In genomic region chrX:81174286-81174685, GRCh38 we compare ENCODE assay signal across 8 cellular contexts. TPM values are rescaled to one million over a fixed set of nuclear protein-coding genes. Genes with fewer than 3 reads are reported as not detected.
A peak's percentile ranks its signal among the peaks of the same experiment; 100 is the strongest.
DNase-seq lines count a peak whose midpoint lies in the region; ATAC-seq and TF ChIP-seq lines count a peak whose summit lies in the region.

No MANE protein-coding gene starts in this region.

- no peak overlapping the region for H4K91ac ChIP-seq in IMR-90 (ENCODE audit: insufficient read depth, low read depth, low read length)

- H3K4me3 ChIP-seq in IMR-90 (ENCODE audit: insufficient read depth, low read depth, low read length) (no peak overlapping the region), osteoblast (ENCODE audit: insufficient read depth, low read length) (no peak overlapping the region)

- CTCF ChIA-PET in GM10248 (lab: Yijun Ruan, JAX) (interaction anchor here (1.3 kb wide), 1 partner anchor 204 kb away, joined by 6 read pairs; no protein-coding TSS in a partner anchor), IMR-90 (lab: Yijun Ruan, JAX) (interaction anchor here (1.5 kb wide), 1 partner anchor 240 kb away, joined by 4 read pairs; no protein-coding TSS in a partner anchor), MCF 10A (lab: Yijun Ruan, JAX) (interaction anchor here (0.6 to 4.0 kb wide), 3 partner anchors 34 to 749 kb away, joined by 3 to 28 read pairs (median 3); no protein-coding TSS in a partner anchor)

- no peak for TF ChIP-seq POLR2A in IMR-90 (IDR thresholded peaks at IDR 0.05; ENCODE audit: low read depth, low read length)

- H3K56ac ChIP-seq in IMR-90 (ENCODE audit: extremely low read depth, insufficient read depth, low read length) = no peak overlapping the region

- no peaks in the 10 kb centered on the region for H3K9me1 ChIP-seq in IMR-90 (ENCODE audit: insufficient read depth, low read length)

- no peak overlapping the region for H3K18ac ChIP-seq in IMR-90 (ENCODE audit: low read depth, low read length)

- H2AFZ ChIP-seq in IMR-90 (replicated peaks; ENCODE audit: low read length, poor library complexity) (no peak overlapping the region), osteoblast (ENCODE audit: low read length) (no peak overlapping the region)

- H3K4me1 ChIP-seq in IMR-90 (ENCODE audit: control insufficient read depth, insufficient read depth, low read length) = no peaks in the 10 kb centered on the region
- H3K4me1 ChIP-seq in osteoblast (ENCODE audit: insufficient read depth, low read length) = no peaks in the 10 kb centered on the region

- POLR2A ChIA-PET in GM10248 (lab: Yijun Ruan, JAX) = no interaction called here
- POLR2A ChIA-PET in IMR-90 (lab: Charles Lee; ENCODE audit: unreplicated experiment) = no interaction called here
- POLR2A ChIA-PET in MCF 10A (lab: Yijun Ruan, JAX) = no interaction called here

- H3K9me3 Mint-ChIP-seq in MCF 10A (ENCODE audit: unreplicated experiment) = peaks cover 8% of the 10 kb centered on the region
- no peaks in the 10 kb centered on the region for H3K9me3 Mint-ChIP-seq in activated T-helper 1 cell treated with anti-CD3 and anti-CD28 coated beads, Interleukin-12 subunit alpha, Interleukin-12 subunit beta, Interleukin-2, Interleukin-4 antibody, amounts not matched to agents 30 ng/mL and 10 ng/mL and 1 ng/mL, durations not matched to agents 14 hours and 24 hours and 36 hours

- H2AK5ac ChIP-seq in IMR-90 (ENCODE audit: low read depth, low read length) = no peak overlapping the region

- H3K9me3 ChIP-seq in IMR-90 (ENCODE audit: control insufficient read depth, insufficient read depth, low read length) = no peaks in the 10 kb centered on the region
- no peaks in the 10 kb centered on the region for H3K9me3 ChIP-seq in osteoblast (ENCODE audit: low read depth, low read length)

- no peaks in the 10 kb centered on the region for H3K79me2 ChIP-seq in osteoblast (ENCODE audit: insufficient read depth, low read length)

- H2BK120ac ChIP-seq in IMR-90 (ENCODE audit: low read depth, low read length) = no peak overlapping the region

- H2AK9ac ChIP-seq in IMR-90 (replicated peaks; ENCODE audit: low read depth, low read length, poor library complexity) = no peak overlapping the region

- no peak overlapping the region for H2BK20ac ChIP-seq in IMR-90 (ENCODE audit: low read depth, low read length)

- WGBS in IMR-90 (ENCODE audit: extremely low coverage in 2 of 2, insufficient read length in 1 of 2), 2 experiments = no CpG with 5 or more reads among the region's 1 CpG

- H3K27ac Mint-ChIP-seq in MCF 10A (ENCODE audit: low read depth, unreplicated experiment) = no peak overlapping the region
- no peak overlapping the region for H3K27ac Mint-ChIP-seq in activated T-helper 1 cell treated with anti-CD3 and anti-CD28 coated beads, Interleukin-12 subunit alpha, Interleukin-12 subunit beta, Interleukin-2, Interleukin-4 antibody, amounts not matched to agents 30 ng/mL and 10 ng/mL and 1 ng/mL, durations not matched to agents 14 hours and 24 hours and 36 hours

- H2BK15ac ChIP-seq in IMR-90 (ENCODE audit: low read depth, low read length) = no peak overlapping the region

- no peak overlapping the region for H4K5ac ChIP-seq in IMR-90 (ENCODE audit: low read depth, low read length)

- H3K79me1 ChIP-seq in IMR-90 (ENCODE audit: low read depth in 1 of 2, low read length in 2 of 2) = no peaks in the 10 kb centered on the region

- H3K36me3 ChIP-seq in IMR-90 (ENCODE audit: control insufficient read depth, insufficient read depth, low read length) (no peaks in the 10 kb centered on the region), osteoblast (ENCODE audit: insufficient read depth, low read length) (no peaks in the 10 kb centered on the region)

- dilution Hi-C loops in IMR-90 (cut with HindIII; ENCODE audit: low sequenced_read_pairs, unreplicated experiment) = no loop called here

- in situ Hi-C loops in IMR-90 (cut with MboI; ENCODE audit: low sequenced_read_pairs) = loop anchor here (10.0 kb wide), 1 partner anchor 201 kb away; no protein-coding TSS in a partner anchor

- no peak overlapping the region for H3K27ac ChIP-seq in IMR-90 (ENCODE audit: insufficient read depth, low read length)
- H3K27ac ChIP-seq in osteoblast (ENCODE audit: low read depth, low read length) = no peak overlapping the region

- H3K36me3 Mint-ChIP-seq in MCF 10A (ENCODE audit: insufficient read depth, unreplicated experiment) = no peaks in the 10 kb centered on the region
- no peaks in the 10 kb centered on the region for H3K36me3 Mint-ChIP-seq in activated T-helper 1 cell treated with anti-CD3 and anti-CD28 coated beads, Interleukin-12 subunit alpha, Interleukin-12 subunit beta, Interleukin-2, Interleukin-4 antibody, amounts not matched to agents 30 ng/mL and 10 ng/mL and 1 ng/mL, durations not matched to agents 14 hours and 24 hours and 36 hours (ENCODE audit: low read depth)

- no peak overlapping the region for H4K8ac ChIP-seq in IMR-90 (ENCODE audit: low read depth in 2 of 2, low read length in 2 of 2)

- TF ChIP-seq CTCF in GM10248 (IDR thresholded peaks at IDR 0.05; ENCODE audit: control extremely low read depth, extremely low read depth, low read depth, missing control alignments) (peak; percentile 31), IMR-90 (conservative IDR thresholded peaks at IDR 0.05; ENCODE audit: low read depth, low read length) (peak; percentile 48), MCF 10A (IDR thresholded peaks at IDR 0.05; ENCODE audit: unreplicated experiment) (peak; percentile 33), osteoblast (IDR thresholded peaks at IDR 0.05; ENCODE audit: extremely low read depth, low read depth, low read length) (peak; percentile 30)

- no peaks in the 10 kb centered on the region for H3K27me3 Mint-ChIP-seq in MCF 10A (ENCODE audit: insufficient read depth, unreplicated experiment)
- H3K27me3 Mint-ChIP-seq in activated T-helper 1 cell treated with anti-CD3 and anti-CD28 coated beads, Interleukin-12 subunit alpha, Interleukin-12 subunit beta, Interleukin-2, Interleukin-4 antibody, amounts not matched to agents 30 ng/mL and 10 ng/mL and 1 ng/mL, durations not matched to agents 14 hours and 24 hours and 36 hours (ENCODE audit: insufficient read depth) = peaks cover 2% of the 10 kb centered on the region

- H3K4me1 Mint-ChIP-seq in MCF 10A (ENCODE audit: insufficient read depth, unreplicated experiment) = no peaks in the 10 kb centered on the region
- no peaks in the 10 kb centered on the region for H3K4me1 Mint-ChIP-seq in activated T-helper 1 cell treated with anti-CD3 and anti-CD28 coated beads, Interleukin-12 subunit alpha, Interleukin-12 subunit beta, Interleukin-2, Interleukin-4 antibody, amounts not matched to agents 30 ng/mL and 10 ng/mL and 1 ng/mL, durations not matched to agents 14 hours and 24 hours and 36 hours (ENCODE audit: low read depth)

- ATAC-seq in IMR-90 (ENCODE audit: low read depth) (peak; percentile 82), HG03139 (IDR thresholded peaks at IDR 0.05; ENCODE audit: unreplicated experiment) (no peak), HG03442 (IDR thresholded peaks at IDR 0.05; ENCODE audit: unreplicated experiment) (no peak)

- intact Hi-C loops in IMR-90 (cut with micrococcal nuclease) (loop anchor here (1.0 kb wide), 1 partner anchor 203 kb away; no protein-coding TSS in a partner anchor), MCF 10A (cut with micrococcal nuclease) (loop anchor here (1.0 to 5.0 kb wide), 2 partner anchors 203 to 297 kb away; no protein-coding TSS in a partner anchor)
- intact Hi-C loops in activated T-helper 1 cell treated with anti-CD3 and anti-CD28 coated beads, Interleukin-12 subunit alpha, Interleukin-12 subunit beta, Interleukin-2, Interleukin-4 antibody, amounts not matched to agents 30 ng/mL and 10 ng/mL and 1 ng/mL, durations not matched to agents 14 hours and 24 hours and 36 hours (cut with micrococcal nuclease) = loop anchor here (1.0 kb wide), 1 partner anchor 203 kb away; no protein-coding TSS in a partner anchor

- peak; percentile 43 for TF ChIP-seq RAD21 in IMR-90 (IDR thresholded peaks at IDR 0.05; ENCODE audit: low read length)

- DNase-seq in GM10248 (ENCODE audit: extremely low spot score) = no peak
- peak; percentile 37 for DNase-seq in IMR-90
- peak; percentile 30 for DNase-seq in MCF 10A (ENCODE audit: unreplicated experiment)
- peak; percentile 62 for DNase-seq in osteoblast (ENCODE audit: insufficient read length, low spot score, missing footprints)
- DNase-seq in activated CD8-positive, alpha-beta memory T cell treated with anti-CD3 and anti-CD28 coated beads for 24 hours = no peak
- DNase-seq in activated T-helper 1 cell treated with anti-CD3 and anti-CD28 coated beads, Interleukin-12 subunit alpha, Interleukin-12 subunit beta, Interleukin-2, Interleukin-4 antibody, amounts not matched to agents 30 ng/mL and 10 ng/mL and 1 ng/mL, durations not matched to agents 14 hours and 24 hours and 36 hours (ENCODE audit: low spot score) = no peak

- BruUV-seq in IMR-90 (replicated peaks; lab: Mats Ljungman, UMichigan) (no TSS peak), MCF 10A (replicated peaks; lab: Mats Ljungman, UMichigan) (no TSS peak)

- no peak overlapping the region for H2BK5ac ChIP-seq in IMR-90 (ENCODE audit: low read depth, low read length, poor library complexity, severe bottlenecking)

- H3K14ac ChIP-seq in IMR-90 (replicated peaks; ENCODE audit: low read depth, low read length) = no peak overlapping the region

- H3K4ac ChIP-seq in IMR-90 (ENCODE audit: low read depth, low read length) = no peak overlapping the region

- no peak overlapping the region for H3K23ac ChIP-seq in IMR-90 (ENCODE audit: low read depth, low read length)

- H3K4me2 ChIP-seq in IMR-90 (ENCODE audit: low read depth, low read length) (no peak overlapping the region), osteoblast (ENCODE audit: insufficient read depth, low read length) (no peak overlapping the region)

- H4K20me1 ChIP-seq in IMR-90 (ENCODE audit: insufficient read depth, low read length) = no peaks in the 10 kb centered on the region
- H4K20me1 ChIP-seq in osteoblast (ENCODE audit: insufficient read depth, low read length) = no peaks in the 10 kb centered on the region

- H3K4me3 Mint-ChIP-seq in MCF 10A (ENCODE audit: unreplicated experiment) = no peak overlapping the region
- no peak overlapping the region for H3K4me3 Mint-ChIP-seq in activated T-helper 1 cell treated with anti-CD3 and anti-CD28 coated beads, Interleukin-12 subunit alpha, Interleukin-12 subunit beta, Interleukin-2, Interleukin-4 antibody, amounts not matched to agents 30 ng/mL and 10 ng/mL and 1 ng/mL, durations not matched to agents 14 hours and 24 hours and 36 hours

- H3K9ac ChIP-seq in IMR-90 (ENCODE audit: low read depth, low read length) = no peak overlapping the region

- H3K27me3 ChIP-seq in IMR-90 (ENCODE audit: control insufficient read depth, insufficient read depth, low read length) (no peaks in the 10 kb centered on the region), osteoblast (ENCODE audit: insufficient read depth, low read length) (no peaks in the 10 kb centered on the region)

RNA-seq across cellular contexts. Expression of gene HMGN5, which starts 27.4 kb away (rescaled TPM):
- total RNA-seq in IMR-90 (2012; rRNA removed) (0.72 and 0.83 TPM in 2 replicates), MCF 10A (2022) (6.6 and 11.8 TPM in 2 replicates), osteoblast (0.88 and 1.8 TPM in 2 replicates)
- polyA plus RNA-seq in IMR-90 (2012; rRNA removed) = 3.4 TPM in 2 replicates
- polyA plus RNA-seq in IMR-90 (2012; cell fraction: cytosol; rRNA removed) = 0.63 and 1.1 TPM in 2 replicates
- 0.10 and 1.1 TPM in 2 replicates for polyA plus RNA-seq in IMR-90 (2012; cell fraction: nucleus; rRNA removed; ENCODE audit: low replicate concordance)
- total RNA-seq in activated T-helper 1 cell treated with anti-CD3 and anti-CD28 coated beads, Interleukin-12 subunit alpha, Interleukin-12 subunit beta, Interleukin-2, Interleukin-4 antibody, amounts not matched to agents 30 ng/mL and 10 ng/mL and 1 ng/mL, durations not matched to agents 14 hours and 24 hours and 36 hours = 0.73 and 1.3 TPM in 2 replicates

RNA-seq across cellular contexts. Expression of gene SH3BGRL, which starts 27.6 kb away (rescaled TPM):
- total RNA-seq in IMR-90 (2012; rRNA removed) (50.7 and 53.0 TPM in 2 replicates), MCF 10A (2022) (43.9 and 53.4 TPM in 2 replicates), osteoblast (94.1 and 97.2 TPM in 2 replicates)
- polyA plus RNA-seq in IMR-90 (2012; rRNA removed) = 95.5 and 110 TPM in 2 replicates
- 19.8 and 37.6 TPM in 2 replicates for polyA plus RNA-seq in IMR-90 (2012; cell fraction: cytosol; rRNA removed)
- polyA plus RNA-seq in IMR-90 (2012; cell fraction: nucleus; rRNA removed; ENCODE audit: low replicate concordance) = 2.4 and 28.1 TPM in 2 replicates
- total RNA-seq in activated T-helper 1 cell treated with anti-CD3 and anti-CD28 coated beads, Interleukin-12 subunit alpha, Interleukin-12 subunit beta, Interleukin-2, Interleukin-4 antibody, amounts not matched to agents 30 ng/mL and 10 ng/mL and 1 ng/mL, durations not matched to agents 14 hours and 24 hours and 36 hours = 37.6 and 38.4 TPM in 2 replicates

Comparison
In these comparisons a context has a peak if more than half of its experiments do, and no peak if none do; other contexts are left out.
1. DNase-seq: peak in IMR-90 (single experiment), MCF 10A (single experiment) and osteoblast (single experiment); none in GM10248 (single experiment), activated CD8-positive, alpha-beta memory T cell treated with anti-CD3 and anti-CD28 coated beads for 24 hours (single experiment) and activated T-helper 1 cell treated with anti-CD3 and anti-CD28 coated beads, Interleukin-12 subunit alpha, Interleukin-12 subunit beta, Interleukin-2, Interleukin-4 antibody, amounts not matched to agents 30 ng/mL and 10 ng/mL and 1 ng/mL, durations not matched to agents 14 hours and 24 hours and 36 hours (single experiment).
2. Peak in every context shown above with its lines, with median percentiles within 50 percentile points of each other: CTCF ChIP-seq.